Comparison of ENCODE assay signal across 14 cellular contexts in the genomic region with DNA sequence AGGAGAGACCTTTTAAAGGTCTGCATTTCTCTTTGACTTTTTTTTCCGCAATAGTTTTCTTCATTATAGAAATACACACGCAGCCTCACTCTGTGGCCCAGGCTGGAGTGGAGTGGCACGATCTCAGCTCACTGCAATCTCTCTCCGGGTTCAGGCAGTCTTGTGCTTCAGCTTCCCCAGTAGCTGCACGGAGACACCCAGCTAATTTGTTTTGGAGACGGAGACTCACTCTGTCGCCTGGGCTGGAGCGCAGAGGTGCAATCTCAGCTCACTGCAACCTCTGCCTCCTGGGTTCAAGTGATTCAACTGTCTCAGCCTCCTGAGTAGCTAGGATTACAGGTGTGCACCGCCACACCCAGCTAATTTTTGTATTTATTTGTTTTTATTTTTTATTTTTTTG. TPM values are rescaled to one million over a fixed set of nuclear protein-coding genes. Genes with fewer than 3 reads are reported as not detected.
DNase-seq lines count a peak whose midpoint lies in the region; TF ChIP-seq lines count a peak whose summit lies in the region.
"Had no signal": no experiment of that assay in that cellular context is flagged by ENCODE, and none has a peak within 500 bp of the region (broad histone marks: within the 10 kb centered on the region; RNA-seq: fewer than 3 reads in every experiment).

No MANE protein-coding gene starts in this region.

- no peak overlapping the region for H3K9ac ChIP-seq in MM.1S (ENCODE audit: low read length)
- H3K9ac ChIP-seq in trophoblast cell (ENCODE audit: low read length): no peak overlapping the region

- H4K91ac ChIP-seq in trophoblast cell (ENCODE audit: low read depth, low read length): no peak overlapping the region

- H3K4ac ChIP-seq in trophoblast cell (ENCODE audit: low read depth, low read length): no peak overlapping the region

- H4K12ac ChIP-seq in trophoblast cell (ENCODE audit: low read depth, low read length): no peak overlapping the region

- H3K18ac ChIP-seq in trophoblast cell (ENCODE audit: low read length): no peak overlapping the region

- H3K27me3 ChIP-seq in MM.1S (replicated peaks; ENCODE audit: insufficient read depth, low read length) (no peaks in the 10 kb centered on the region), trophoblast cell (ENCODE audit: insufficient read depth, low read length) (no peaks in the 10 kb centered on the region)
- H3K27me3 ChIP-seq: colonic mucosa, SJCRH30 had no signal

- no peak overlapping the region for H2AFZ ChIP-seq in MM.1S (ENCODE audit: low read length)
- H2AFZ ChIP-seq in trophoblast cell (ENCODE audit: insufficient read depth, low read length, poor library complexity): no peak overlapping the region

- peak overlapping the region; percentile 76; the same call in 1 of the 2 replicates for H3K4me2 ChIP-seq in MM.1S (ENCODE audit: low read depth, low read length)
- no peak overlapping the region for H3K4me2 ChIP-seq in trophoblast cell (ENCODE audit: low read length)

- H3K27me3 Mint-ChIP-seq in T-helper 1 cell treated with Interleukin-12 subunit alpha and Interleukin-12 subunit beta and Interleukin-4 antibody, amounts not matched to agents 30 μg/mL and 1 μg/mL, for 36 hours (ENCODE audit: low read depth): no peaks in the 10 kb centered on the region
- no peaks in the 10 kb centered on the region for H3K27me3 Mint-ChIP-seq in chondrocyte (ENCODE audit: low read depth)

- H3K27ac ChIP-seq in MM.1S (ENCODE audit: low read length): no peak overlapping the region
- H3K27ac ChIP-seq in trophoblast cell (ENCODE audit: low read depth, low read length): no peak overlapping the region
- H3K27ac ChIP-seq: SJCRH30 had no signal

- no peaks in the 10 kb centered on the region for H4K20me1 ChIP-seq in MM.1S (ENCODE audit: insufficient read depth, low read length)

- H2BK5ac ChIP-seq in trophoblast cell (ENCODE audit: low read depth, low read length, poor library complexity): no peak overlapping the region

- no peaks in the 10 kb centered on the region for H3K9me3 ChIP-seq in MM.1S (replicated peaks; ENCODE audit: insufficient read depth, low read length)
- H3K9me3 ChIP-seq in trophoblast cell (ENCODE audit: insufficient read depth, low read depth, low read length): no peaks in the 10 kb centered on the region
- H3K9me3 ChIP-seq: colonic mucosa, lower lobe of right lung, SJCRH30 had no signal

- H2BK12ac ChIP-seq in trophoblast cell (ENCODE audit: low read length): peak overlapping the region; percentile 31

- H2AK5ac ChIP-seq in trophoblast cell (ENCODE audit: low read length): no peak overlapping the region

- H3K23ac ChIP-seq in trophoblast cell (ENCODE audit: low read length): no peak overlapping the region

- no peak for TF ChIP-seq CTCF in MM.1S (IDR thresholded peaks at IDR 0.05; ENCODE audit: low read length)
- no peak for TF ChIP-seq CTCF in chondrocyte (IDR thresholded peaks at IDR 0.05)

- H3K36me3 ChIP-seq in MM.1S (replicated peaks; ENCODE audit: insufficient read depth, low read length): no peaks in the 10 kb centered on the region
- no peaks in the 10 kb centered on the region for H3K36me3 ChIP-seq in trophoblast cell (ENCODE audit: control insufficient read depth in 1 of 2, insufficient read depth in 2 of 2, low read length in 2 of 2)
- H3K36me3 ChIP-seq: colonic mucosa, lower lobe of right lung, SJCRH30 had no signal

- peak overlapping the region; percentile 83 for H3K4me3 Mint-ChIP-seq in T-helper 1 cell treated with Interleukin-12 subunit alpha and Interleukin-12 subunit beta and Interleukin-4 antibody, amounts not matched to agents 30 μg/mL and 1 μg/mL, for 36 hours
- H3K4me3 Mint-ChIP-seq in chondrocyte (ENCODE audit: unreplicated experiment): peak overlapping the region; percentile 83

- no peaks in the 10 kb centered on the region for H3K9me2 ChIP-seq in MM.1S (replicated peaks; ENCODE audit: insufficient read depth, low read length)

- H3K9me3 Mint-ChIP-seq in T-helper 1 cell treated with Interleukin-12 subunit alpha and Interleukin-12 subunit beta and Interleukin-4 antibody, amounts not matched to agents 30 μg/mL and 1 μg/mL, for 36 hours: no peaks in the 10 kb centered on the region
- H3K9me3 Mint-ChIP-seq in chondrocyte (ENCODE audit: low read depth): no peaks in the 10 kb centered on the region

- peaks cover 15% of the 10 kb centered on the region for H3K4me1 Mint-ChIP-seq in T-helper 1 cell treated with Interleukin-12 subunit alpha and Interleukin-12 subunit beta and Interleukin-4 antibody, amounts not matched to agents 30 μg/mL and 1 μg/mL, for 36 hours (ENCODE audit: low read depth)
- H3K4me1 Mint-ChIP-seq in chondrocyte (ENCODE audit: low read depth): peaks cover 30% of the 10 kb centered on the region

- peaks cover 24% of the 10 kb centered on the region for H3F3A ChIP-seq in MM.1S (ENCODE audit: insufficient read depth, low read length)

- H3K79me1 ChIP-seq in trophoblast cell (ENCODE audit: low read length): peaks cover 30% of the 10 kb centered on the region

- H4K8ac ChIP-seq in trophoblast cell (ENCODE audit: low read depth, low read length): no peak overlapping the region

- H3K4me1 ChIP-seq in MM.1S (ENCODE audit: low read length): peaks cover 15% of the 10 kb centered on the region
- peaks cover 27 to 29% of the 10 kb centered on the region in 2 experiments for H3K4me1 ChIP-seq in trophoblast cell (ENCODE audit: control insufficient read depth in 1 of 2, insufficient read depth in 2 of 2, low read length in 2 of 2)

- H3K27ac Mint-ChIP-seq in T-helper 1 cell treated with Interleukin-12 subunit alpha and Interleukin-12 subunit beta and Interleukin-4 antibody, amounts not matched to agents 30 μg/mL and 1 μg/mL, for 36 hours: peak overlapping the region; percentile 53
- peak overlapping the region; percentile 49 for H3K27ac Mint-ChIP-seq in chondrocyte (ENCODE audit: unreplicated experiment)

- DNase-seq in T-helper 1 cell: no peak
- DNase-seq in MM.1S: no peak
- no peak for DNase-seq in chondrocyte (ENCODE audit: low spot score)
- no peak for DNase-seq in trophoblast cell
- no peak for DNase-seq in GDM1 (lab: John Stamatoyannopoulos, UW)
- DNase-seq in epidermal melanocyte (ENCODE audit: insufficient read length, low spot score): no peak
- no peak for DNase-seq in KG1 (lab: John Stamatoyannopoulos, UW)
- DNase-seq: colonic mucosa, GOT3, Kasumi-1, lower lobe of right lung, NCI-H345, SJCRH30 had no signal

- peaks cover 2% of the 10 kb centered on the region for H3K36me3 Mint-ChIP-seq in T-helper 1 cell treated with Interleukin-12 subunit alpha and Interleukin-12 subunit beta and Interleukin-4 antibody, amounts not matched to agents 30 μg/mL and 1 μg/mL, for 36 hours (ENCODE audit: low read depth)
- no peaks in the 10 kb centered on the region for H3K36me3 Mint-ChIP-seq in chondrocyte (ENCODE audit: low read depth)

- peaks cover 17% of the 10 kb centered on the region for H3K79me2 ChIP-seq in MM.1S (ENCODE audit: low read length)
- H3K79me2 ChIP-seq in trophoblast cell (ENCODE audit: control insufficient read depth, insufficient read depth, low read length, poor library complexity): peaks cover 8% of the 10 kb centered on the region

- H3K4me3 ChIP-seq in MM.1S (ENCODE audit: low read length) (no peak overlapping the region), trophoblast cell (ENCODE audit: low read depth, low read length) (no peak overlapping the region)

- no peak overlapping the region for H3K14ac ChIP-seq in trophoblast cell (ENCODE audit: low read length)

- H2BK120ac ChIP-seq in trophoblast cell (ENCODE audit: insufficient read depth, low read length, poor library complexity): no peak overlapping the region

- no CpG with 5 or more reads among the region's 9 CpGs for WGBS in trophoblast cell (ENCODE audit: extremely low coverage, insufficient coverage, insufficient read length)

RNA-seq across cellular contexts. Expression of a gene that starts 11.7 kb away (rescaled TPM):
- 32.8 to 127 TPM (median 125 TPM) in 3 replicates for total RNA-seq in chondrocyte
- polyA plus RNA-seq in trophoblast cell (2013): 339 and 368 TPM in 2 replicates

RNA-seq across cellular contexts. Expression of a gene that starts 33.4 kb away (rescaled TPM):
- total RNA-seq in chondrocyte: 34.6 to 48.0 TPM (median 45.5 TPM) in 3 replicates
- polyA plus RNA-seq in trophoblast cell (2013): 34.5 and 34.8 TPM in 2 replicates

RNA-seq across cellular contexts. Expression of a gene that starts 33.9 kb away (rescaled TPM):
- total RNA-seq in chondrocyte: 2.4 to 3.9 TPM (median 3.2 TPM) in 3 replicates
- polyA plus RNA-seq in trophoblast cell (2013): 1.2 and 1.5 TPM in 2 replicates

RNA-seq across cellular contexts. Expression of a gene that starts 47.3 kb away (rescaled TPM):
- total RNA-seq in chondrocyte: 61.0 to 66.2 TPM (median 65.9 TPM) in 3 replicates
- polyA plus RNA-seq in trophoblast cell (2013): 43.8 and 44.5 TPM in 2 replicates
